14 cellular contexts compared by ENCODE assay signal in the genomic region with DNA sequence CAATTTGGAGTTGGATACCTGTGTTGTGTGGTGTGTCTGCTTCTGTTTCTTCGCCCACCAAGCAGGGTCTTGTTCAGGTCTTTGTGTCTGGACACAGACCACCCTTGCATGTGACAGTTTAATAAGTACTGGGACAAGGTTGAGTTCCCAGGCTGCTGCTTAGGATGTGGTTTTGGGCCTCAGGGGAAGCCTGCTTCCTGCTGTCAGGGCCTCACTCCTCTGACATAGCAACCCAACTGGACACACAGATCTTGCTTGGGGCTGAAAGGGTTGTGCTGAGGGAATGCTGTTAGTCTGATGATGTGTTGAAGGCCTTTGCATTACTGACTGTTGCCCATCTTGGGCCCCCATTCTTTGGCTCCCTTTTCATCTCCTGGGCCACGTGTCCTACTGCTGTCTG. TPM values are rescaled to one million over a fixed set of nuclear protein-coding genes. Genes with fewer than 3 reads are reported as not detected.
DNase-seq lines count a peak whose midpoint lies in the region; ATAC-seq and TF ChIP-seq lines count a peak whose summit lies in the region.
"Had no signal": no experiment of that assay in that cellular context is flagged by ENCODE, and none has a peak within 500 bp of the region (broad histone marks: within the 10 kb centered on the region; RNA-seq: fewer than 3 reads in every experiment).

No MANE protein-coding gene starts in this region.

- no peak overlapping the region for H3K4me3 ChIP-seq in spleen

- intact Hi-C loops in activated B cell treated with CpG ODN at 0.5 μM for 24 hours (cut with micrococcal nuclease) (no loop called here), spleen (cut with DNase I; ENCODE audit: low total_unique reads) (no loop called here)

- H3K27me3 Mint-ChIP-seq in activated B cell treated with CpG ODN at 0.5 μM for 24 hours (no peaks in the 10 kb centered on the region), progenitor cell of endocrine pancreas (peaks cover 14% of the 10 kb centered on the region)

- H3K27me3 ChIP-seq in spleen (replicated peaks in 1 of 7), result peaks cover 0 to 16% (median 9%) of the 10 kb centered on the region in 7 donors

- POLR2A ChIA-PET in activated B cell treated with CpG ODN at 0.5 μM for 24 hours (lab: Charles Lee), result interaction anchor here (0.6 kb wide), 1 partner anchor 287 kb away, joined by 3 read pairs; a partner anchor contains a TSS

- H3K9me3 ChIP-seq in spleen, result no peaks in the 10 kb centered on the region

- H3K4me3 Mint-ChIP-seq in activated B cell treated with CpG ODN at 0.5 μM for 24 hours (peak overlapping the region; percentile 64), progenitor cell of endocrine pancreas (ENCODE audit: low read depth) (no peak overlapping the region)

- peaks cover 12 to 44% (median 18%) of the 10 kb centered on the region in 6 donors for H3K4me1 ChIP-seq in spleen

- no peak for TF ChIP-seq CTCF in activated B cell treated with CpG ODN at 0.5 μM for 24 hours (IDR thresholded peaks at IDR 0.05)
- no peak for TF ChIP-seq CTCF in spleen (IDR thresholded peaks at IDR 0.05 in 8 of 11, conservative IDR thresholded peaks at IDR 0.05 in 3 of 11)
- TF ChIP-seq CTCF in progenitor cell of endocrine pancreas (IDR thresholded peaks at IDR 0.05; ENCODE audit: unreplicated experiment), result no peak

- ATAC-seq in HG03139 (IDR thresholded peaks at IDR 0.05; ENCODE audit: unreplicated experiment) (peak; percentile 86), activated B cell treated with CpG ODN at 0.5 μM for 24 hours (ENCODE audit: low read depth) (peak; percentile 91), GM18519 (IDR thresholded peaks at IDR 0.05; ENCODE audit: low FRiP score, unreplicated experiment) (no peak)
- ATAC-seq: Right ventricle myocardium inferior had no signal

- WGBS in spleen, 5 donors, result 38 to 64% (median 49%) methylated on average over 2 of the region's 2 CpGs

- H3K27ac Mint-ChIP-seq in activated B cell treated with CpG ODN at 0.5 μM for 24 hours (peak overlapping the region; percentile 78), progenitor cell of endocrine pancreas (no peak overlapping the region)

- H3K9me3 Mint-ChIP-seq in activated B cell treated with CpG ODN at 0.5 μM for 24 hours (no peaks in the 10 kb centered on the region), progenitor cell of endocrine pancreas (ENCODE audit: low read depth) (no peaks in the 10 kb centered on the region)

- CTCF ChIA-PET in activated B cell treated with CpG ODN at 0.5 μM for 24 hours (lab: Charles Lee), result no interaction called here

- TF ChIP-seq POLR2A in spleen (IDR thresholded peaks at IDR 0.05), result no peak

- DNase-seq in SKM-1 treated with dmso at 0.1 percent for 144 hours (lab: John Stamatoyannopoulos, UW; ENCODE audit: unreplicated experiment) (peak; percentile 19), SKM-1 (lab: John Stamatoyannopoulos, UW; ENCODE audit: unreplicated experiment) (no peak), activated B cell treated with CpG ODN at 0.5 μM for 24 hours (no peak), spleen (peak; percentile 70), progenitor cell of endocrine pancreas (ENCODE audit: low spot score, unreplicated experiment) (no peak)
- no peak for DNase-seq in stimulated activated CD4-positive, alpha-beta T cell treated with anti-CD3 and anti-CD28 coated beads, Interleukin-2, amount 100 ng/mL, for 24 hours
- DNase-seq: activated CD4-positive, alpha-beta T cell treated with anti-CD3 and anti-CD28 coated beads, Interleukin-2, amount 50 U/mL, for 1 hour; NCI-H2081; stimulated activated CD4-positive, alpha-beta T cell treated with anti-CD3 and anti-CD28 coated beads, Interleukin-2, amount 100 ng/mL, for 48 hours had no signal

- H3K36me3 ChIP-seq in spleen, result peaks cover 4 to 54% (median 46%) of the 10 kb centered on the region in 6 donors

- H3K4me1 Mint-ChIP-seq in activated B cell treated with CpG ODN at 0.5 μM for 24 hours (peaks cover 37% of the 10 kb centered on the region), progenitor cell of endocrine pancreas (ENCODE audit: low read depth) (peaks cover 3% of the 10 kb centered on the region)

- H3K36me3 Mint-ChIP-seq in activated B cell treated with CpG ODN at 0.5 μM for 24 hours (ENCODE audit: low read depth) (peaks cover 32% of the 10 kb centered on the region), progenitor cell of endocrine pancreas (ENCODE audit: insufficient read depth) (peaks cover 10% of the 10 kb centered on the region)

- peak overlapping the region in 1 of 8 donors; percentile 34 for H3K27ac ChIP-seq in spleen

RNA-seq across cellular contexts. Expression of a gene that starts 4.8 kb away (rescaled TPM):
- total RNA-seq in activated B cell treated with CpG ODN at 0.5 μM for 24 hours, result 1.4 and 2.6 TPM in 2 replicates
- total RNA-seq in spleen, result 10 to 100 TPM; 17.6 to 69.0 (median 36.4) TPM
- polyA plus RNA-seq in spleen, result 10 to 100 TPM; 10.7 to 23.6 (median 13.5) TPM
- total RNA-seq in progenitor cell of endocrine pancreas, result 4.5 and 5.0 TPM in 2 replicates

RNA-seq across cellular contexts. Expression of a gene that starts 7.8 kb away (rescaled TPM):
- total RNA-seq in activated B cell treated with CpG ODN at 0.5 μM for 24 hours (10.9 TPM in 2 replicates), spleen (10 to 100 TPM in 6 of 7 donors, 1 to 10 TPM in 1; 9.2 to 13.9 (median 11.7) TPM), progenitor cell of endocrine pancreas (14.6 and 14.8 TPM in 2 replicates)
- 10 to 100 TPM in 2 of 3 donors, 1 to 10 TPM in 1; 8.8 to 23.5 (median 16.2) TPM for polyA plus RNA-seq in spleen

RNA-seq across cellular contexts. Expression of a gene that starts 15.8 kb away (rescaled TPM):
- total RNA-seq in activated B cell treated with CpG ODN at 0.5 μM for 24 hours (not detected in 2 replicates), spleen (1 to 10 TPM in 1 of 7 donors, under 1 TPM in 3, not detected in 3; 0.17 to 1.2 (median 0.53) TPM), progenitor cell of endocrine pancreas (0.29 and 0.62 TPM in 2 replicates)
- polyA plus RNA-seq in spleen, result 1 to 10 TPM; 1.3 to 2.3 (median 1.7) TPM
- total RNA-seq: Right ventricle myocardium inferior had no signal
- polyA plus RNA-seq: neural cell had no signal

RNA-seq across cellular contexts. Expression of a gene that starts 24.6 kb away (rescaled TPM):
- total RNA-seq in activated B cell treated with CpG ODN at 0.5 μM for 24 hours (0.10 and 0.11 TPM in 2 replicates), spleen (1 to 10 TPM in 2 of 7 donors, under 1 TPM in 5; 0.52 to 1.7 (median 0.69) TPM), progenitor cell of endocrine pancreas (1.2 and 1.4 TPM in 2 replicates)
- polyA plus RNA-seq in spleen, result under 1 TPM; 0.10 to 0.15 (median 0.12) TPM

RNA-seq across cellular contexts. Expression of a gene that starts 39.0 kb away (rescaled TPM):
- total RNA-seq in activated B cell treated with CpG ODN at 0.5 μM for 24 hours (not detected in 2 replicates), spleen (not detected), progenitor cell of endocrine pancreas (not detected in 2 replicates)
- polyA plus RNA-seq in spleen, result under 1 TPM in 2 of 3 donors, not detected in 1; 0.79 to 0.80 TPM
- total RNA-seq: temporal lobe had no signal
- polyA plus RNA-seq: neural cell had no signal

Comparison
In these comparisons a context has a peak if more than half of its experiments do, and no peak if none do; other contexts are left out.
1. DNase-seq: peak in SKM-1 treated with dmso at 0.1 percent for 144 hours (single experiment) and spleen (single experiment); none in SKM-1 (single experiment), activated B cell treated with CpG ODN at 0.5 μM for 24 hours (single experiment), progenitor cell of endocrine pancreas (single experiment) and stimulated activated CD4-positive, alpha-beta T cell treated with anti-CD3 and anti-CD28 coated beads, Interleukin-2, amount 100 ng/mL, for 24 hours (0 of 2).